In the genomic region with DNA sequence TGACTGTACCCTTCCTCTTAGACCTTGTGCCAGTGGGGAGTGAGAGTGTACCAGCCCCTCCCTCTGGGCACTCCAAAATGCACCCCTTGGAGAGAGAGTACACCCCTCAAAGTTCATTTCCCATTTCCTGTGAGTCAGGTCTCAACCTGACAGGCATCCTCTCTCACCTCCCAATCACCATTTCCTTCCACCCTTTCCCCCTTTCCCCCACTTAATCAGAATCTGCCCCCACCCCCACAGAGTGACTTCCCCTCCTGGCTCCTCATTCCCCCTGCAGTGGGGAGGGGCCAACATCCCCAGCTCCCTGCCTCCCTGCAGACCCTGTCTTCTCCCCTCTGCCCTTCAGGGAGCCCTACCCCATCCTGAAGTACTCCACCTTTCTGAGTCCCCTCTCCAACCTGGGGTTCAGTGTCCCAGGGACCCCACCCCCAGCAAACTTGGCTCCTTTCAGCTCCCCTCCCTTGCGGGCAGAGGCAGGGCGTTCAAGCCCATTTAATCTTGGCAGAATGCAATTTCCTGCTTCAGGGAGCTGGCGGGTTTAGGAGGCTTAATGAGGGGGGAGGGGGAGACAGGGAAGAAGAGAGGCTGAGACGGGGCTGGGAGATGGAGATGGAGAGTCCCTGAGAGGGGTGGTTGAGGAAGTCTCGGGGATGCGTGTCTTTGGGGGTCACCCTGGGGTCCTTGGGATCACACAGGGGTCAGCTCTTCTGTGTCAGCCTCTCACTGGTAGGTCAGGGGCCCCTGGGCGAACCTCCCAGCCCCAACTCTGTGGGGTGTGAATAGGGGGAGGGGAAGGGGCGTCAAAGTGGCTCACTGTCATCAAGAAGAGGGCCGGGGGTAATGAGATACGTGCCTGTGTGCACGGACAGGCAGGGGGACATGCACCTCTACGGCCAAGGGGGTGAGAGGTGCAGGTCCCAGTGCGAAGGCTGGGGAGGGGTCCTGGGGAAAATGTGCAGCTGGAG, we compare ENCODE assay signal across 12 cellular contexts. TPM values are rescaled to one million over a fixed set of nuclear protein-coding genes. Genes with fewer than 3 reads are reported as not detected.
DNase-seq lines count a peak whose midpoint lies in the region; ATAC-seq and TF ChIP-seq lines count a peak whose summit lies in the region.
"Had no signal": no experiment of that assay in that cellular context is flagged by ENCODE, and none has a peak within 500 bp of the region (broad histone marks: within the 10 kb centered on the region; RNA-seq: fewer than 3 reads in every experiment).

No MANE protein-coding gene starts in this region.

- no peaks in the 10 kb centered on the region for H3K9me3 ChIP-seq in endodermal cell (ENCODE audit: control insufficient read depth, low read length)
- no peaks in the 10 kb centered on the region for H3K9me3 ChIP-seq in thyroid gland
- H3K9me3 ChIP-seq in gastroesophageal sphincter = no peaks in the 10 kb centered on the region
- H3K9me3 ChIP-seq: Caco-2, colonic mucosa, psoas muscle had no signal

- H3K36me3 ChIP-seq in endodermal cell (ENCODE audit: control insufficient read depth, insufficient read depth, low read length) = no peaks in the 10 kb centered on the region
- no peaks in the 10 kb centered on the region for H3K36me3 ChIP-seq in thyroid gland
- H3K36me3 ChIP-seq in gastroesophageal sphincter = no peaks in the 10 kb centered on the region
- H3K36me3 ChIP-seq: colonic mucosa had no signal

- H3K4me1 Mint-ChIP-seq in endodermal cell = peaks cover 35% of the 10 kb centered on the region

- WGBS in endodermal cell (ENCODE audit: insufficient coverage in 1 of 2, insufficient read length in 1 of 2), 2 experiments = 15 to 37% methylated on average over 5 to 13 of the region's 13 CpGs
- 20 to 21% methylated on average over 13 of the region's 13 CpGs for WGBS in thyroid gland, 2 donors
- WGBS in gastroesophageal sphincter (ENCODE audit: low coverage in 1 of 2), 2 donors = 50 to 51% methylated on average over 2 to 6 of the region's 13 CpGs

- H3K9ac ChIP-seq in endodermal cell (ENCODE audit: extremely low read depth, low read length, poor library complexity, severe bottlenecking) = no peak overlapping the region

- H3K27me3 Mint-ChIP-seq in endodermal cell (ENCODE audit: insufficient read depth) = no peaks in the 10 kb centered on the region

- no peak overlapping the region for H3K27ac ChIP-seq in endodermal cell (ENCODE audit: low read depth, low read length)
- peak overlapping the region; percentile 85 to 99 (median 90) for H3K27ac ChIP-seq in thyroid gland
- H3K27ac ChIP-seq in gastroesophageal sphincter = no peak overlapping the region
- H3K27ac ChIP-seq: colonic mucosa, psoas muscle had no signal

- H3K4me1 ChIP-seq in endodermal cell (ENCODE audit: control insufficient read depth, insufficient read depth, low read length) = peaks cover 29% of the 10 kb centered on the region
- H3K4me1 ChIP-seq in thyroid gland = peaks cover 35 to 50% of the 10 kb centered on the region in 2 donors
- H3K4me1 ChIP-seq in gastroesophageal sphincter = peaks cover 0 to 15% (median 0%) of the 10 kb centered on the region in 3 donors
- H3K4me1 ChIP-seq: Caco-2, colonic mucosa had no signal

- no peak for TF ChIP-seq CTCF in endodermal cell (conservative IDR thresholded peaks at IDR 0.05)
- peak in 1 of 6 experiments; percentile 17 for TF ChIP-seq CTCF in thyroid gland (IDR thresholded peaks at IDR 0.05)
- no peak for TF ChIP-seq CTCF in gastroesophageal sphincter (IDR thresholded peaks at IDR 0.05)

- peak overlapping the region; percentile 44 for H3K4me3 Mint-ChIP-seq in endodermal cell

- DNase-seq in Right ventricle myocardium inferior (ENCODE audit: missing footprints) = peak; percentile 4
- no peak for DNase-seq in cardiac septum (ENCODE audit: low spot score)
- DNase-seq in NCI-H69 (lab: John Stamatoyannopoulos, UW) = peak; percentile 83
- peak; percentile 81 for DNase-seq in endodermal cell
- peak; percentile 69 to 73 for DNase-seq in thyroid gland
- DNase-seq in activated gamma-delta T cell treated with Interleukin-2 at 50 U/mL for 16 hours = no peak
- DNase-seq: Caco-2; colonic mucosa; NK-92 treated with Interleukin-12 subunit alpha and Interleukin-12 subunit beta, amount 100 ng/mL, for 24 hours; psoas muscle had no signal

- no peak for TF ChIP-seq POLR2A in thyroid gland (IDR thresholded peaks at IDR 0.05)
- no peak for TF ChIP-seq POLR2A in gastroesophageal sphincter (IDR thresholded peaks at IDR 0.05)

- H3K27me3 ChIP-seq in endodermal cell (ENCODE audit: control insufficient read depth, insufficient read depth, low read length, poor library complexity, severe bottlenecking) (no peaks in the 10 kb centered on the region), thyroid gland (no peaks in the 10 kb centered on the region), gastroesophageal sphincter (no peaks in the 10 kb centered on the region)
- H3K27me3 ChIP-seq: colonic mucosa had no signal

- no peak for TF ChIP-seq EP300 in gastroesophageal sphincter (IDR thresholded peaks at IDR 0.05)

- ATAC-seq in Right ventricle myocardium inferior (no peak), gastroesophageal sphincter (no peak), HG03159 (IDR thresholded peaks at IDR 0.05; ENCODE audit: unreplicated experiment) (no peak)
- ATAC-seq: psoas muscle had no signal

- H3K4me3 ChIP-seq in endodermal cell (ENCODE audit: low read length) (peak overlapping the region; percentile 62), thyroid gland (replicated peaks in 1 of 3) (no peak overlapping the region), gastroesophageal sphincter (no peak overlapping the region)
- H3K4me3 ChIP-seq: colonic mucosa, psoas muscle had no signal

- intact Hi-C loops in Right ventricle myocardium inferior (cut with DNase I) (no loop called here), cardiac septum (cut with DNase I) (no loop called here), thyroid gland (cut with DNase I) (no loop called here)

- H3K27ac Mint-ChIP-seq in endodermal cell = peak overlapping the region; percentile 93

- no peaks in the 10 kb centered on the region for H3K9me3 Mint-ChIP-seq in endodermal cell

- no peaks in the 10 kb centered on the region for H3K36me3 Mint-ChIP-seq in endodermal cell (ENCODE audit: low read depth)

RNA-seq across cellular contexts. Expression of a gene that starts 16.6 kb away (rescaled TPM):
- total RNA-seq in Right ventricle myocardium inferior (12.3 TPM), cardiac septum (10.0 TPM), endodermal cell (10 to 100 TPM; 44.8 to 63.2 TPM), thyroid gland (10 to 100 TPM; 13.2 to 44.2 (median 38.2) TPM), gastroesophageal sphincter (10 to 100 TPM in 3 of 4 donors, 1 to 10 TPM in 1; 6.7 to 33.5 (median 16.3) TPM)
- polyA plus RNA-seq in endodermal cell (2013, experiment 1 of 2) = 32.1 TPM
- 33.4 TPM for polyA plus RNA-seq in endodermal cell (2013, experiment 2 of 2)

RNA-seq across cellular contexts. Expression of a gene that starts 49.8 kb away (rescaled TPM):
- 66.5 TPM for total RNA-seq in Right ventricle myocardium inferior
- 85.3 TPM for total RNA-seq in cardiac septum
- 100 to 1,000 TPM; 153 to 166 TPM for total RNA-seq in endodermal cell
- polyA plus RNA-seq in endodermal cell (2013, experiment 1 of 2) = 243 TPM
- polyA plus RNA-seq in endodermal cell (2013, experiment 2 of 2) = 213 TPM
- 100 to 1,000 TPM; 230 to 337 (median 268) TPM for total RNA-seq in thyroid gland
- total RNA-seq in gastroesophageal sphincter = 100 to 1,000 TPM in 3 of 4 donors, 10 to 100 TPM in 1; 85.7 to 228 (median 136) TPM

RNA-seq across cellular contexts. Expression of a gene that starts 52.9 kb away (rescaled TPM):
- not detected for total RNA-seq in Right ventricle myocardium inferior
- total RNA-seq in cardiac septum = not detected
- total RNA-seq in endodermal cell = 1 to 10 TPM in 1 of 2 donors, under 1 TPM in 1; 0.42 to 1.2 TPM
- 0.11 TPM for polyA plus RNA-seq in endodermal cell (2013, experiment 1 of 2)
- polyA plus RNA-seq in endodermal cell (2013, experiment 2 of 2) = 0.12 TPM
- total RNA-seq in thyroid gland = not detected
- total RNA-seq in gastroesophageal sphincter = not detected
- total RNA-seq: colonic mucosa, psoas muscle had no signal
- polyA plus RNA-seq: psoas muscle had no signal

Comparison
In these comparisons a context has a peak if more than half of its experiments do, and no peak if none do; other contexts are left out.
1. DNase-seq: peak in Right ventricle myocardium inferior (single experiment), NCI-H69 (single experiment), endodermal cell (single experiment) and thyroid gland (2 of 2); none in cardiac septum (single experiment) and activated gamma-delta T cell treated with Interleukin-2 at 50 U/mL for 16 hours (single experiment).
2. H3K27ac ChIP-seq: peak in thyroid gland (3 of 3); none in endodermal cell (single experiment) and gastroesophageal sphincter (0 of 4).